In genomic region chr4:137532869-137533236, GRCh38 we compare ENCODE assay signal across 8 cellular contexts. TPM values are rescaled to one million over a fixed set of nuclear protein-coding genes. Genes with fewer than 3 reads are reported as not detected.
DNase-seq lines count a peak whose midpoint lies in the region; ATAC-seq lines count a peak whose summit lies in the region.

No MANE protein-coding gene starts in this region.

- H3K4me1 Mint-ChIP-seq in CD4-positive, CD25-positive, alpha-beta regulatory T cell, result peaks cover 0 to 6% (median 2%) of the 10 kb centered on the region in 4 donors

- no peaks in the 10 kb centered on the region for H3K27me3 ChIP-seq in CD4-positive, CD25-positive, alpha-beta regulatory T cell (ENCODE audit: control insufficient read depth, insufficient read depth, low read length)
- H3K27me3 ChIP-seq in neuron (ENCODE audit: insufficient read depth, low read length), result no peaks in the 10 kb centered on the region

- H3K27me3 Mint-ChIP-seq in CD4-positive, CD25-positive, alpha-beta regulatory T cell, result no peaks in the 10 kb centered on the region

- peaks cover 0 to 5% (median 1%) of the 10 kb centered on the region in 7 donors for H3K9me3 Mint-ChIP-seq in CD4-positive, CD25-positive, alpha-beta regulatory T cell

- H3K36me3 Mint-ChIP-seq in CD4-positive, CD25-positive, alpha-beta regulatory T cell, result no peaks in the 10 kb centered on the region

- H2AFZ ChIP-seq in neuron (ENCODE audit: low read depth, low read length), result peak overlapping the region; percentile 4

- H3K4me3 ChIP-seq in CD4-positive, CD25-positive, alpha-beta regulatory T cell (ENCODE audit: low read depth, low read length), result peak overlapping the region; percentile 74
- peak overlapping the region; percentile 90 for H3K4me3 ChIP-seq in neuron (ENCODE audit: low read length)

- no peak for ATAC-seq in CD4-positive, CD25-positive, alpha-beta regulatory T cell (ENCODE audit: low read depth in 2 of 2)
- ATAC-seq in HG02938 (IDR thresholded peaks at IDR 0.05; ENCODE audit: unreplicated experiment), result peak; percentile 35

- no peaks in the 10 kb centered on the region for H3K9me3 ChIP-seq in CD4-positive, CD25-positive, alpha-beta regulatory T cell (ENCODE audit: control insufficient read depth in 2 of 2, low read length in 2 of 2)
- H3K9me3 ChIP-seq in neuron (ENCODE audit: low read length), result no peaks in the 10 kb centered on the region

- no peak overlapping the region for H3K27ac Mint-ChIP-seq in CD4-positive, CD25-positive, alpha-beta regulatory T cell

- peak overlapping the region; percentile 36 for H3K27ac ChIP-seq in CD4-positive, CD25-positive, alpha-beta regulatory T cell (ENCODE audit: insufficient read depth, low read length, poor library complexity, severe bottlenecking)
- peak overlapping the region; percentile 34 for H3K27ac ChIP-seq in cingulate gyrus (ENCODE audit: low read depth, low read length)

- no peak overlapping the region for H3K4me3 Mint-ChIP-seq in CD4-positive, CD25-positive, alpha-beta regulatory T cell

- H3K4me1 ChIP-seq in CD4-positive, CD25-positive, alpha-beta regulatory T cell (ENCODE audit: control insufficient read depth, insufficient read depth, low read length, poor library complexity, severe bottlenecking), result no peaks in the 10 kb centered on the region
- H3K4me1 ChIP-seq in neuron (ENCODE audit: insufficient read depth, low read length), result peaks cover 45% of the 10 kb centered on the region

- H3K36me3 ChIP-seq in CD4-positive, CD25-positive, alpha-beta regulatory T cell (ENCODE audit: control insufficient read depth, insufficient read depth, low read length), result no peaks in the 10 kb centered on the region
- peaks cover 30% of the 10 kb centered on the region for H3K36me3 ChIP-seq in neuron (ENCODE audit: insufficient read depth, low read length)

- DNase-seq in CD4-positive, CD25-positive, alpha-beta regulatory T cell, result peak in 1 of 3 donors; percentile 29
- no peak for DNase-seq in mucosa of gallbladder (ENCODE audit: low spot score)
- no peak for DNase-seq in GOT3 (lab: John Stamatoyannopoulos, UW)
- no peak for DNase-seq in MV-4-11 (lab: John Stamatoyannopoulos, UW)
- no peak for DNase-seq in SKM-1 (lab: John Stamatoyannopoulos, UW; ENCODE audit: unreplicated experiment)

RNA-seq across cellular contexts. Expression of gene PCDH18, which starts 0.6 kb away (rescaled TPM):
- 0.25 TPM for total RNA-seq in CD4-positive, CD25-positive, alpha-beta regulatory T cell
- not detected for polyA plus RNA-seq in CD4-positive, CD25-positive, alpha-beta regulatory T cell
- 23.7 TPM for total RNA-seq in mucosa of gallbladder

Comparison
In these comparisons a context has a peak if more than half of its experiments do, and no peak if none do; other contexts are left out.
1. RNA of gene PCDH18, which starts 0.6 kb away (total RNA-seq): 23.7 TPM in mucosa of gallbladder (single experiment); 0.25 TPM in CD4-positive, CD25-positive, alpha-beta regulatory T cell (single experiment); every median in the first group is over 10 times any median in the second.